Comparison of ENCODE assay signal across 23 cellular contexts in genomic region chr11:106495046-106495445, GRCh38.
DNase-seq lines count a peak whose midpoint lies in the region; ATAC-seq and TF ChIP-seq lines count a peak whose summit lies in the region.
"Had no signal": no experiment of that assay in that cellular context is flagged by ENCODE, and none has a peak within 500 bp of the region (broad histone marks: within the 10 kb centered on the region; RNA-seq: fewer than 3 reads in every experiment).

No MANE protein-coding gene starts in this region.

- H3K23ac ChIP-seq in IMR-90 (ENCODE audit: low read depth, low read length) = no peak overlapping the region

- TF ChIP-seq RAD21 in IMR-90 (IDR thresholded peaks at IDR 0.05; ENCODE audit: low read length) = no peak

- H2BK120ac ChIP-seq in IMR-90 (ENCODE audit: low read depth, low read length) = no peak overlapping the region

- no peaks in the 10 kb centered on the region for H4K20me1 ChIP-seq in IMR-90 (ENCODE audit: insufficient read depth, low read length)

- no peak overlapping the region for H4K8ac ChIP-seq in IMR-90 (ENCODE audit: low read depth in 2 of 2, low read length in 2 of 2)

- H4K91ac ChIP-seq in IMR-90 (ENCODE audit: insufficient read depth, low read depth, low read length) = no peak overlapping the region

- H3K79me1 ChIP-seq in IMR-90 (ENCODE audit: low read depth in 1 of 2, low read length in 2 of 2) = no peaks in the 10 kb centered on the region

- H3K56ac ChIP-seq in IMR-90 (ENCODE audit: extremely low read depth, insufficient read depth, low read length) = no peak overlapping the region

- no peak overlapping the region for H2BK15ac ChIP-seq in IMR-90 (ENCODE audit: low read depth, low read length)

- DNase-seq in Ammon's horn (ENCODE audit: low spot score) = peak; percentile 14
- DNase-seq in IMR-90 = peak; percentile 14
- DNase-seq in choroid plexus epithelial cell (ENCODE audit: low read depth) = peak; percentile 23
- DNase-seq in iris pigment epithelial cell (ENCODE audit: low read depth) = peak; percentile 30
- DNase-seq in NCI-H2107 treated with DMSO at 0.1 percent for 48 hours (lab: John Stamatoyannopoulos, UW; ENCODE audit: unreplicated experiment) = no peak
- no peak for DNase-seq in occipital lobe (lab: John Stamatoyannopoulos, UW)
- DNase-seq in activated CD4-positive, alpha-beta T cell treated with anti-CD3 and anti-CD28 coated beads, Interleukin-2, amount 50 U/mL, for 48 hours = no peak
- DNase-seq: activated CD4-positive, alpha-beta T cell treated with anti-CD3 and anti-CD28 coated beads for 48 hours; activated CD8-positive, alpha-beta memory T cell treated with anti-CD3 and anti-CD28 coated beads, Interleukin-2, amount 10 ng/mL, durations not matched to agents 7 days and 5 days; activated naive CD8-positive, alpha-beta T cell treated with anti-CD3 and anti-CD28 coated beads, Interleukin-2, amount 10 ng/mL, durations not matched to agents 7 days and 5 days; body of pancreas; CD4-positive, alpha-beta T cell; colonic mucosa; DMS79 treated with DMSO at 0.1 percent for 48 hours; endodermal cell; NCI-H1092 treated with DMSO at 0.1 percent for 48 hours; NCI-H69; SJCRH30; stimulated activated CD4-positive, alpha-beta T cell treated with anti-CD3 and anti-CD28 coated beads, Interleukin-2, amount 100 ng/mL, for 24 hours; stimulated activated naive CD4-positive, alpha-beta T cell had no signal

- dilution Hi-C loops in IMR-90 (cut with HindIII; ENCODE audit: low sequenced_read_pairs, unreplicated experiment) = no loop called here

- POLR2A ChIA-PET in IMR-90 (lab: Charles Lee; ENCODE audit: unreplicated experiment) = no interaction called here

- in situ Hi-C loops in IMR-90 (cut with MboI; ENCODE audit: low sequenced_read_pairs) = no loop called here

- H3K14ac ChIP-seq in IMR-90 (replicated peaks; ENCODE audit: low read depth, low read length) = no peak overlapping the region

- H3K18ac ChIP-seq in IMR-90 (ENCODE audit: low read depth, low read length) = no peak overlapping the region

- H3K9ac ChIP-seq in IMR-90 (ENCODE audit: low read depth, low read length) = no peak overlapping the region
- H3K9ac ChIP-seq: KMS-11 had no signal

- H3K4me3 ChIP-seq in IMR-90 (ENCODE audit: insufficient read depth, low read depth, low read length) = no peak overlapping the region
- no peak overlapping the region for H3K4me3 ChIP-seq in choroid plexus epithelial cell (ENCODE audit: low read depth, low read length)
- H3K4me3 ChIP-seq: body of pancreas, colonic mucosa, SJCRH30 had no signal

- no peaks in the 10 kb centered on the region for H3K9me3 ChIP-seq in IMR-90 (ENCODE audit: control insufficient read depth, insufficient read depth, low read length)
- H3K9me3 ChIP-seq: body of pancreas, colonic mucosa, SJCRH30 had no signal

- no peak overlapping the region for H2AFZ ChIP-seq in IMR-90 (replicated peaks; ENCODE audit: low read length, poor library complexity)

- ATAC-seq in IMR-90 (ENCODE audit: low read depth) (peak; percentile 36; the same call in 1 of the 2 replicates), esophagus mucosa (no peak)
- ATAC-seq: activated CD8-positive, alpha-beta memory T cell treated with anti-CD3 and anti-CD28 coated beads, Interleukin-2, amount 10 ng/mL, durations not matched to agents 7 days and 5 days; body of pancreas; natural killer cell treated with Interleukin-12 subunit alpha and Interleukin-12 subunit beta and Interleukin-15 and Interleukin-18, amount 100 ng/mL, for 72 hours had no signal

- H3K36me3 ChIP-seq in IMR-90 (ENCODE audit: control insufficient read depth, insufficient read depth, low read length) = no peaks in the 10 kb centered on the region
- H3K36me3 ChIP-seq: colonic mucosa, SJCRH30 had no signal

- no peaks in the 10 kb centered on the region for H3K4me1 ChIP-seq in IMR-90 (ENCODE audit: control insufficient read depth, insufficient read depth, low read length)
- H3K4me1 ChIP-seq: body of pancreas, colonic mucosa, SJCRH30 had no signal

- H3K4me2 ChIP-seq in IMR-90 (ENCODE audit: low read depth, low read length) = no peak overlapping the region
- H3K4me2 ChIP-seq: KMS-11 had no signal

- H2AK5ac ChIP-seq in IMR-90 (ENCODE audit: low read depth, low read length) = no peak overlapping the region

- no peak overlapping the region for H3K27ac ChIP-seq in IMR-90 (ENCODE audit: insufficient read depth, low read length)
- H3K27ac ChIP-seq: body of pancreas, colonic mucosa, KMS-11, SJCRH30 had no signal

- no peak for TF ChIP-seq POLR2A in IMR-90 (IDR thresholded peaks at IDR 0.05; ENCODE audit: low read depth, low read length)

- no peak overlapping the region for H4K5ac ChIP-seq in IMR-90 (ENCODE audit: low read depth, low read length)

- CTCF ChIA-PET in IMR-90 (lab: Yijun Ruan, JAX) = interaction anchor here (1.5 kb wide), 1 partner anchor 11 kb away, joined by 4 read pairs; no protein-coding TSS in a partner anchor

- TF ChIP-seq CTCF in IMR-90 (conservative IDR thresholded peaks at IDR 0.05; ENCODE audit: low read depth, low read length) = no peak
- TF ChIP-seq CTCF in choroid plexus epithelial cell (conservative IDR thresholded peaks at IDR 0.05; ENCODE audit: low read depth, low read length) = no peak

- no TSS peak for BruUV-seq in IMR-90 (replicated peaks; lab: Mats Ljungman, UMichigan)

- H3K9me1 ChIP-seq in IMR-90 (ENCODE audit: insufficient read depth, low read length) = no peaks in the 10 kb centered on the region

- H2BK20ac ChIP-seq in IMR-90 (ENCODE audit: low read depth, low read length) = no peak overlapping the region

- no peak overlapping the region for H2BK5ac ChIP-seq in IMR-90 (ENCODE audit: low read depth, low read length, poor library complexity, severe bottlenecking)

- no peaks in the 10 kb centered on the region for H3K27me3 ChIP-seq in IMR-90 (ENCODE audit: control insufficient read depth, insufficient read depth, low read length)
- H3K27me3 ChIP-seq: body of pancreas, colonic mucosa, SJCRH30 had no signal

- no peak overlapping the region for H2AK9ac ChIP-seq in IMR-90 (replicated peaks; ENCODE audit: low read depth, low read length, poor library complexity)

- no peak overlapping the region for H3K4ac ChIP-seq in IMR-90 (ENCODE audit: low read depth, low read length)

- intact Hi-C loops in IMR-90 (cut with micrococcal nuclease) = no loop called here

TF ChIP-seq in IMR-90, 13 proteins besides CTCF, POLR2A, EP300 and RAD21:
- TF ChIP-seq USF2 (IDR thresholded peaks at IDR 0.05; ENCODE audit: low read depth, low read length) (no peak), SMC3 (IDR thresholded peaks at IDR 0.05; ENCODE audit: low read depth, low read length) (no peak), RCOR1 (IDR thresholded peaks at IDR 0.05; ENCODE audit: insufficient replicate concordance, low read length) (no peak), NFE2L2 (IDR thresholded peaks at IDR 0.05; ENCODE audit: low read depth, low read length) (no peak), FOS (IDR thresholded peaks at IDR 0.05; ENCODE audit: low read depth, low read length) (no peak), CHD1 (IDR thresholded peaks at IDR 0.05; ENCODE audit: low read depth, low read length) (no peak), MAFK (IDR thresholded peaks at IDR 0.05; ENCODE audit: low read depth, low read length) (no peak), RFX5 (IDR thresholded peaks at IDR 0.05; ENCODE audit: low read depth, low read length) (no peak), MAZ (IDR thresholded peaks at IDR 0.05; ENCODE audit: borderline replicate concordance, low read depth, low read length) (no peak), MXI1 (IDR thresholded peaks at IDR 0.05; ENCODE audit: borderline replicate concordance, low read depth, low read length) (no peak), BHLHE40 (IDR thresholded peaks at IDR 0.05; ENCODE audit: low read depth, low read length) (no peak), CEBPB (IDR thresholded peaks at IDR 0.05; ENCODE audit: low read depth, low read length) (no peak)
- TF ChIP-seq, protein P1, sequence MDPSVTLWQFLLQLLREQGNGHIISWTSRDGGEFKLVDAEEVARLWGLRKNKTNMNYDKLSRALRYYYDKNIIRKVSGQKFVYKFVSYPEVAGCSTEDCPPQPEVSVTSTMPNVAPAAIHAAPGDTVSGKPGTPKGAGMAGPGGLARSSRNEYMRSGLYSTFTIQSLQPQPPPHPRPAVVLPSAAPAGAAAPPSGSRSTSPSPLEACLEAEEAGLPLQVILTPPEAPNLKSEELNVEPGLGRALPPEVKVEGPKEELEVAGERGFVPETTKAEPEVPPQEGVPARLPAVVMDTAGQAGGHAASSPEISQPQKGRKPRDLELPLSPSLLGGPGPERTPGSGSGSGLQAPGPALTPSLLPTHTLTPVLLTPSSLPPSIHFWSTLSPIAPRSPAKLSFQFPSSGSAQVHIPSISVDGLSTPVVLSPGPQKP (IDR thresholded peaks at IDR 0.05; ENCODE audit: borderline replicate concordance, low read depth, low read length) = no peak

Comparison
In these comparisons a context has a peak if more than half of its experiments do, and no peak if none do; other contexts are left out.
1. DNase-seq: peak in Ammon's horn (single experiment), IMR-90 (single experiment), choroid plexus epithelial cell (single experiment) and iris pigment epithelial cell (single experiment); none in NCI-H2107 treated with DMSO at 0.1 percent for 48 hours (single experiment), occipital lobe (single experiment) and activated CD4-positive, alpha-beta T cell treated with anti-CD3 and anti-CD28 coated beads, Interleukin-2, amount 50 U/mL, for 48 hours (0 of 2).